Comparison of ENCODE assay signal across 26 cellular contexts in genomic region chr3:81989274-81989673, GRCh38.
"Had no signal": no experiment of that assay in that cellular context is flagged by ENCODE, and none has a peak within 500 bp of the region (broad histone marks: within the 10 kb centered on the region; RNA-seq: fewer than 3 reads in every experiment).

No MANE protein-coding gene starts in this region.

- H3K9ac ChIP-seq: KMS-11 had no signal

- H3K4me2 ChIP-seq: KMS-11 had no signal

- H3K27ac Mint-ChIP-seq: IgD-negative memory B cell had no signal

- H3K36me3 ChIP-seq: SJSA1 had no signal

- ATAC-seq: K562 had no signal

- DNase-seq: Kasumi-1, MV-4-11, NCI-H1048, NCI-H1105, NCI-H1417, NCI-H146, NCI-H1694 treated with DMSO at 0.1 percent for 48 hours, NCI-H1930, NCI-H2081, NCI-H2107, NCI-H2171, NCI-H226, NCI-H446, NCI-H510A, NCI-H524 treated with DMSO at 0.1 percent for 48 hours, NCI-H69, NCI-H774, Right ventricle myocardium superior, RPMI8226, SIG-M5 had no signal

- H3K27me3 Mint-ChIP-seq: IgD-negative memory B cell had no signal

- H3K9me3 ChIP-seq: SJSA1 had no signal

- H3K4me3 ChIP-seq: K562, SJSA1, SK-N-MC had no signal

- H3K27ac ChIP-seq: KMS-11, SJSA1, SK-N-MC had no signal

- H3K4me3 Mint-ChIP-seq: IgD-negative memory B cell had no signal

- H3K27me3 ChIP-seq: SJSA1 had no signal

- H3K36me3 Mint-ChIP-seq: IgD-negative memory B cell had no signal

- FAIRE-seq: K562, RCC 7860 had no signal

- H3K4me1 ChIP-seq: SJSA1 had no signal
